8 cellular contexts compared by ENCODE assay signal in genomic region chr19:38852231-38853044, GRCh38. TPM values are rescaled to one million over a fixed set of nuclear protein-coding genes. Genes with fewer than 3 reads are reported as not detected.
DNase-seq lines count a peak whose midpoint lies in the region; ATAC-seq and TF ChIP-seq lines count a peak whose summit lies in the region.

No MANE protein-coding gene starts in this region.

- peaks cover 14% of the 10 kb centered on the region for H3K36me3 ChIP-seq in HUES6 (ENCODE audit: control insufficient read depth, insufficient read depth, low read length)
- no peaks in the 10 kb centered on the region for H3K36me3 ChIP-seq in body of pancreas (replicated peaks in 1 of 2; ENCODE audit: insufficient read depth in 1 of 2, low read depth in 2 of 2)
- peaks cover 11% of the 10 kb centered on the region for H3K36me3 ChIP-seq in iPS-15b (ENCODE audit: control insufficient read depth, insufficient read depth, low read length)
- peaks cover 0 to 4% of the 10 kb centered on the region in 2 donors for H3K36me3 ChIP-seq in gastrocnemius medialis

- TF ChIP-seq POLR2A in body of pancreas (IDR thresholded peaks at IDR 0.05) (peak in 2 of 3 donors; percentile 53 to 54), gastrocnemius medialis (IDR thresholded peaks at IDR 0.05) (peak in 1 of 2 donors; percentile 13)

- H3K9me3 Mint-ChIP-seq in CD14-positive monocyte, result peaks cover 0 to 3% (median 0%) of the 10 kb centered on the region in 7 donors

- TF ChIP-seq CTCF in CD14-positive monocyte (IDR thresholded peaks at IDR 0.05), result no peak
- TF ChIP-seq CTCF in body of pancreas (IDR thresholded peaks at IDR 0.05), result no peak
- TF ChIP-seq CTCF in gastrocnemius medialis (IDR thresholded peaks at IDR 0.05 in 4 of 5, conservative IDR thresholded peaks at IDR 0.05 in 1 of 5), result no peak

- peak overlapping the region; percentile 89 to 96 for H3K4me3 Mint-ChIP-seq in CD14-positive monocyte

- peak overlapping the region; percentile 92 to 99 (median 94) for H3K27ac Mint-ChIP-seq in CD14-positive monocyte

- H3K9me3 ChIP-seq in HUES6 (ENCODE audit: control insufficient read depth, insufficient read depth, low read depth, low read length) (peaks cover 13% of the 10 kb centered on the region), body of pancreas (no peaks in the 10 kb centered on the region), iPS-15b (ENCODE audit: control insufficient read depth, insufficient read depth, low read length) (no peaks in the 10 kb centered on the region), gastrocnemius medialis (no peaks in the 10 kb centered on the region)

- H3K4me3 ChIP-seq in HUES6 (ENCODE audit: low read depth, low read length) (peak overlapping the region; percentile 73), body of pancreas (peak overlapping the region; percentile 76 to 77), iPS-15b (ENCODE audit: low read depth, low read length) (peak overlapping the region; percentile 86), gastrocnemius medialis (peak overlapping the region; percentile 73 to 95 (median 86))

- peaks cover 34% of the 10 kb centered on the region for H3K4me1 Mint-ChIP-seq in CD14-positive monocyte

- H3K27me3 ChIP-seq in HUES6 (ENCODE audit: control insufficient read depth, insufficient read depth, low read length) (no peaks in the 10 kb centered on the region), body of pancreas (no peaks in the 10 kb centered on the region), iPS-15b (ENCODE audit: control insufficient read depth, insufficient read depth, low read length) (no peaks in the 10 kb centered on the region), gastrocnemius medialis (no peaks in the 10 kb centered on the region)

- peak; percentile 90 for DNase-seq in CD14-positive monocyte (ENCODE audit: low spot score)
- DNase-seq in T1000 (lab: John Stamatoyannopoulos, UW), result peak; percentile 71
- DNase-seq in body of pancreas, result peak; percentile 59 to 66 (median 61)
- peak in 1 of 2 donors; percentile 49 for DNase-seq in gastrocnemius medialis
- DNase-seq in NCI-H2029 (lab: John Stamatoyannopoulos, UW), result no peak

- peak overlapping the region; percentile 93 for H3K27ac ChIP-seq in HUES6 (ENCODE audit: low read depth, low read length)
- peak overlapping the region; percentile 95 to 100 (median 98) for H3K27ac ChIP-seq in body of pancreas
- peak overlapping the region; percentile 96 to 100 (median 99) for H3K27ac ChIP-seq in gastrocnemius medialis

- WGBS in body of pancreas, 2 donors, result 1% methylated on average over 28 to 52 of the region's 52 CpGs

- H3K4me1 ChIP-seq in HUES6 (ENCODE audit: control insufficient read depth, insufficient read depth, low read length) (peaks cover 5% of the 10 kb centered on the region; the same call in 1 of the 2 replicates), body of pancreas (peaks cover 33% of the 10 kb centered on the region), iPS-15b (ENCODE audit: control insufficient read depth, insufficient read depth, low read length) (no peaks in the 10 kb centered on the region), gastrocnemius medialis (peaks cover 20 to 27% of the 10 kb centered on the region in 2 donors)

- in situ Hi-C loops in gastrocnemius medialis (cut with MboI; ENCODE audit: low sequenced_read_pairs in 4 of 4), result loop anchor here in 1 of 4 donors (5.0 kb wide), 1 partner anchor 45 kb away; the partner anchor contains the start of genes NFKBIB and SIRT2

- peak overlapping the region; percentile 82 for H3K9ac ChIP-seq in HUES6 (ENCODE audit: low read length)
- peak overlapping the region; percentile 68 for H3K9ac ChIP-seq in iPS-15b (ENCODE audit: low read depth, low read length)

- intact Hi-C loops in CD14-positive monocyte (cut with micrococcal nuclease), result loop anchor here (2.0 to 5.0 kb wide), 2 partner anchors 16 to 45 kb away; partner anchors contain the start of genes NFKBIB (in 1 of the 2) and SIRT2 (in 1 of the 2)
- intact Hi-C loops in body of pancreas (cut with DNase I), result no loop called here
- intact Hi-C loops in gastrocnemius medialis (cut with DNase I; ENCODE audit: low total_unique reads), result loop anchor here (1.0 to 5.0 kb wide), 3 partner anchors 10 to 560 kb away; partner anchors contain the start of gene PLEKHG2

- peaks cover 0 to 7% (median 5%) of the 10 kb centered on the region in 3 donors for H3K27me3 Mint-ChIP-seq in CD14-positive monocyte (ENCODE audit: low read depth in 3 of 3)

- no peak for ATAC-seq in body of pancreas
- no peak for ATAC-seq in gastrocnemius medialis
- ATAC-seq in GM19328 (IDR thresholded peaks at IDR 0.05; ENCODE audit: unreplicated experiment), result no peak

- H3K36me3 Mint-ChIP-seq in CD14-positive monocyte, result peaks cover 8 to 15% of the 10 kb centered on the region in 2 donors

RNA-seq across cellular contexts. Expression of gene HNRNPL, which starts 2.7 kb away (rescaled TPM):
- 10 to 100 TPM; 51.9 to 58.7 TPM for polyA plus RNA-seq in CD14-positive monocyte
- total RNA-seq in body of pancreas, result 100 to 1,000 TPM in 1 of 2 donors, 10 to 100 TPM in 1; 80.4 to 139 TPM
- total RNA-seq in gastrocnemius medialis, result 100 to 1,000 TPM in 3 of 4 donors, 10 to 100 TPM in 1; 88.3 to 172 (median 126) TPM

RNA-seq across cellular contexts. Expression of gene ECH1, which starts 20.8 kb away (rescaled TPM):
- 100 to 1,000 TPM; 173 to 187 TPM for polyA plus RNA-seq in CD14-positive monocyte
- total RNA-seq in body of pancreas (10 to 100 TPM; 87.4 to 93.3 TPM), gastrocnemius medialis (100 to 1,000 TPM in 3 of 4 donors, 10 to 100 TPM in 1; 99.6 to 302 (median 172) TPM)

RNA-seq across cellular contexts. Expression of gene RINL, which starts 25.6 kb away (rescaled TPM):
- polyA plus RNA-seq in CD14-positive monocyte, result 1 to 10 TPM; 4.1 to 7.2 TPM
- total RNA-seq in body of pancreas (10 to 100 TPM in 1 of 2 donors, 1 to 10 TPM in 1; 6.9 to 13.7 TPM), gastrocnemius medialis (1 to 10 TPM in 3 of 4 donors, under 1 TPM in 1; 0.95 to 3.3 (median 2.9) TPM)

RNA-seq across cellular contexts. Expression of gene LGALS4, which starts 39.7 kb away (rescaled TPM):
- not detected for polyA plus RNA-seq in CD14-positive monocyte
- total RNA-seq in body of pancreas, result 100 to 1,000 TPM in 1 of 2 donors, 10 to 100 TPM in 1; 54.1 to 153 TPM
- 10 to 100 TPM in 1 of 4 donors, 1 to 10 TPM in 1, under 1 TPM in 1, not detected in 1; 0.55 to 14.2 (median 1.2) TPM for total RNA-seq in gastrocnemius medialis

RNA-seq across cellular contexts. Expression of gene SIRT2, which starts 47.0 kb away (rescaled TPM):
- polyA plus RNA-seq in CD14-positive monocyte, result 10 to 100 TPM; 57.5 to 64.3 TPM
- total RNA-seq in body of pancreas (10 to 100 TPM; 33.2 to 39.6 TPM), gastrocnemius medialis (100 to 1,000 TPM; 208 to 327 (median 285) TPM)
